Comparison of ENCODE assay signal across 29 cellular contexts in the genomic region with DNA sequence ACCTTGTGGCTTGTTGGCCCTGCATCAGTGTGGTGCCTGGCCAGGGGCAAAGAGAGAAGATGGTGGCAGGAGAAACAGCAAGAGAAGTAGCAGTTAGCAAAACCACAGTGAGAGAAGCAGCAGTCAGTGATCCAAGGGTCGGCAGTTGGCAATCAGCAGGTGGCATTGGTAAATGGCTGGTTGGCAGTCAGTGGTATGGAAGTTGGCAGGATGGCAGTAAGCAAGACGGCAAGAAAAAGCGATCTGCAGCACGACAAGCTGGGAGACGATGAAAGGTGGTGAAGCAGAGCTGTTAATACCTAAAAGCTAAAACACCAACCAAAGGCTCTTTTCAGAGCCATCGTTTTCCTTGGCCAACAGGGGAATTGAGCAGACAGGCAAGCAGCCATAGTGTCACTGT.
"Had no signal": no experiment of that assay in that cellular context is flagged by ENCODE, and none has a peak within 500 bp of the region (broad histone marks: within the 10 kb centered on the region; RNA-seq: fewer than 3 reads in every experiment).

No MANE protein-coding gene starts in this region.

- H3K27ac ChIP-seq: esophagus muscularis mucosa, foreskin keratinocyte, gastroesophageal sphincter, heart right ventricle, left lung, parathyroid adenoma, prostate gland, sigmoid colon, stomach, thyroid gland had no signal

- H3K27ac Mint-ChIP-seq: dendritic cell treated with granulocyte-macrophage colony-stimulating factor and Interleukin-4, amounts not matched to agents 40 ng/mL and 50 ng/mL, for 4 days; endodermal cell; mesothelial cell of epicardium; natural killer cell treated with Interleukin-12 subunit alpha and Interleukin-12 subunit beta and Interleukin-15 and Interleukin-18, amount 100 ng/mL, for 72 hours; stimulated activated effector memory CD8-positive, alpha-beta T cell treated with anti-CD3 and anti-CD28 coated beads, Interleukin-12 subunit alpha, Interleukin-12 subunit beta, amount 100 ng/mL, for 72 hours had no signal

- H3K9me3 ChIP-seq: esophagus muscularis mucosa, gastroesophageal sphincter, left lung, mucosa of descending colon, prostate gland, sigmoid colon, stomach, thyroid gland had no signal

- FAIRE-seq: endothelial cell of umbilical vein, islet of Langerhans had no signal

- H3K4me3 ChIP-seq: esophagus muscularis mucosa, gastroesophageal sphincter, heart right ventricle, left lung, mucosa of descending colon, prostate gland, sigmoid colon, stomach, thyroid gland had no signal

- H3K36me3 Mint-ChIP-seq: mesothelial cell of epicardium; naive B cell; natural killer cell treated with Interleukin-12 subunit alpha and Interleukin-12 subunit beta and Interleukin-15 and Interleukin-18, amount 100 ng/mL, for 72 hours; stimulated activated effector memory CD8-positive, alpha-beta T cell treated with anti-CD3 and anti-CD28 coated beads, Interleukin-12 subunit alpha, Interleukin-12 subunit beta, amount 100 ng/mL, for 72 hours had no signal

- H3K4me3 Mint-ChIP-seq: dendritic cell treated with granulocyte-macrophage colony-stimulating factor and Interleukin-4, amounts not matched to agents 40 ng/mL and 50 ng/mL, for 4 days; endodermal cell; mesothelial cell of epicardium; naive B cell; natural killer cell treated with Interleukin-12 subunit alpha and Interleukin-12 subunit beta and Interleukin-15 and Interleukin-18, amount 100 ng/mL, for 72 hours; neural crest cell; stimulated activated effector memory CD8-positive, alpha-beta T cell treated with anti-CD3 and anti-CD28 coated beads, Interleukin-12 subunit alpha, Interleukin-12 subunit beta, amount 100 ng/mL, for 72 hours had no signal

- H3K27me3 Mint-ChIP-seq: dendritic cell treated with granulocyte-macrophage colony-stimulating factor and Interleukin-4, amounts not matched to agents 40 ng/mL and 50 ng/mL, for 4 days; naive B cell; natural killer cell treated with Interleukin-12 subunit alpha and Interleukin-12 subunit beta and Interleukin-15 and Interleukin-18, amount 100 ng/mL, for 72 hours had no signal

- H3K4me1 Mint-ChIP-seq: naive B cell; neural crest cell; stimulated activated effector memory CD8-positive, alpha-beta T cell treated with anti-CD3 and anti-CD28 coated beads, Interleukin-12 subunit alpha, Interleukin-12 subunit beta, amount 100 ng/mL, for 72 hours had no signal

- H3K36me3 ChIP-seq: esophagus muscularis mucosa, gastroesophageal sphincter, heart right ventricle, left lung, prostate gland, sigmoid colon, stomach, thyroid gland had no signal

- H3K27me3 ChIP-seq: esophagus muscularis mucosa, foreskin keratinocyte, gastroesophageal sphincter, heart right ventricle, left lung, sigmoid colon, stomach, thyroid gland had no signal

- ATAC-seq: foreskin keratinocyte; gastroesophageal sphincter; heart right ventricle; left cardiac atrium; left lung; mucosa of descending colon; natural killer cell treated with Interleukin-12 subunit alpha and Interleukin-12 subunit beta and Interleukin-15 and Interleukin-18, amount 100 ng/mL, for 72 hours; right cardiac atrium; stimulated activated effector memory CD8-positive, alpha-beta T cell treated with anti-CD3 and anti-CD28 coated beads, Interleukin-12 subunit alpha, Interleukin-12 subunit beta, amount 100 ng/mL, for 72 hours had no signal

- H3K4me1 ChIP-seq: esophagus muscularis mucosa, foreskin keratinocyte, gastroesophageal sphincter, heart right ventricle, left lung, parathyroid adenoma, prostate gland, sigmoid colon, stomach, thyroid gland had no signal

- DNase-seq: effector CD8-positive, alpha-beta T cell; endodermal cell; foreskin keratinocyte; heart right ventricle; hippocampal formation; left cardiac atrium; left lung; mesenchymal stem cell; mucosa of descending colon; naive B cell; right cardiac atrium; sigmoid colon; stimulated activated CD4-positive, alpha-beta T cell treated with anti-CD3 and anti-CD28 coated beads, Interleukin-2, amount 100 ng/mL, for 24 hours; stimulated activated CD4-positive, alpha-beta T cell treated with anti-CD3 and anti-CD28 coated beads, Interleukin-4, amount 100 ng/mL, for 24 hours; stimulated activated naive CD4-positive, alpha-beta T cell treated with Interleukin-2 at 50 U/mL for 16 hours; stomach; thyroid gland; trophoblast cell had no signal

- H3K9me3 Mint-ChIP-seq: dendritic cell treated with granulocyte-macrophage colony-stimulating factor and Interleukin-4, amounts not matched to agents 40 ng/mL and 50 ng/mL, for 4 days; endodermal cell; mesothelial cell of epicardium had no signal
